35 cellular contexts compared by ENCODE assay signal in the genomic region with DNA sequence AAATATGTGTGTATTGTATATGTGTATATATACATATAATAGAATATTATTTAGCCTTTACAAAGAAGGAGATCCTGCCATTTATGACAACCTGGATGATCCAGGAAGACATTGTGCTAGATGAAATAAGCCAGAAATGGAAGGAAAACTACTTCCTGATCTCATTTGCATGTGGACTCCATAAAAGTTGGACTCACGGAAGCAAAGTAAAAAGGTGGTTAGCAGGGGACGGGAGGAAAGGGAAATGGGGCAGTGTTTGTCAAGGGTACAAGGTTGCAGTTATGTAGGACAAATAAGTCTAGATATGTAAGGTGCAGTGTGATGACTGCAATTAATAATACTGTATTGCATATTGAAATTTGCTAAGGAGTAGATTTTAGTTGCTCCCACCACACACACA.
"Had no signal": no experiment of that assay in that cellular context is flagged by ENCODE, and none has a peak within 500 bp of the region (broad histone marks: within the 10 kb centered on the region; RNA-seq: fewer than 3 reads in every experiment).

No MANE protein-coding gene starts in this region.

- H3K27ac ChIP-seq: KMS-11 had no signal

- H3K36me3 ChIP-seq: MG63 had no signal

- H3K4me3 ChIP-seq: MG63 had no signal

- H3K27me3 ChIP-seq: MG63 had no signal

- H3K9me3 ChIP-seq: MG63 had no signal

- DNase-seq: Karpas-422, Kasumi-1, KG1, MG63, MM.1S, MV-4-11, NCI-H1048, NCI-H1092, NCI-H1092 treated with DMSO at 0.1 percent for 48 hours, NCI-H1105, NCI-H1105 treated with DMSO at 0.1 percent for 48 hours, NCI-H1417, NCI-H1417 treated with DMSO at 0.1 percent for 48 hours, NCI-H1436, NCI-H1436 treated with DMSO at 0.1 percent for 48 hours, NCI-H146, NCI-H1694, NCI-H1694 treated with DMSO at 0.1 percent for 48 hours, NCI-H187, NCI-H187 treated with DMSO at 0.1 percent for 48 hours, NCI-H1930, NCI-H2029, NCI-H2029 treated with DMSO at 0.1 percent for 48 hours, NCI-H2081, NCI-H2081 treated with DMSO at 0.1 percent for 48 hours, NCI-H2107, NCI-H2171, NCI-H2171 treated with DMSO at 0.1 percent for 48 hours, NCI-H2227 treated with DMSO at 0.1 percent for 48 hours, NCI-H226, NCI-H345, NCI-H446, NCI-H446 treated with DMSO at 0.1 percent for 48 hours, NCI-H510A had no signal
